ENCODE assay signal across 21 cellular contexts in the genomic region with DNA sequence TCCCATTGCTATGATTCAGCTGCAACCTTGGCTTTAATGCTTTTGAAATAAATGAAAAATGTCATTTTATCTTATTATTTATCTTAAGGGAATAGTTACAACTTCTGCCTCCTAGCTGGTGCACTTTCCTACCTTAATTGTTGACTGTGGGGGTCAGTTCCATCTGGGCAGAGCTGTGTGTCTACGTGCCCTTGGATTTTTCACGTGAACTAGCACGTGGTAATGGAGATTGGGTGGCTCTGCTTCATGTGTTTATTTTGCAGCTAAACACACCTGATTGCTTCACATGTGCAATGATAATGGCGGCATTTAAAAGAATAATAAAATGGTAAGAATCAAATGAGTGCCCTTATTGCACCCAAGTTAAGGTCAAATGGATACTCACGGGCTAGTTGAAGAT. TPM values are rescaled to one million over a fixed set of nuclear protein-coding genes. Genes with fewer than 3 reads are reported as not detected.
"Had no signal": no experiment of that assay in that cellular context is flagged by ENCODE, and none has a peak within 500 bp of the region (broad histone marks: within the 10 kb centered on the region; RNA-seq: fewer than 3 reads in every experiment).

No MANE protein-coding gene starts in this region.

- H3K9me2 ChIP-seq: SK-N-SH had no signal

- H3K36me3 ChIP-seq: MG63 had no signal

- ATAC-seq: Panc1, PC-3 had no signal

- H3K4me3 ChIP-seq: MG63 had no signal

- H3K4me2 ChIP-seq: SK-N-SH had no signal

- H3K9ac ChIP-seq: SK-N-SH had no signal

- DNase-seq: IMR-90, Karpas-422, KG1, MG63, NCI-H1092 treated with DMSO at 0.1 percent for 48 hours, NCI-H1436, NCI-H187, NCI-H2029, NCI-H2081 treated with DMSO at 0.1 percent for 48 hours, NCI-H2171, NCI-H226, NCI-H446, NCI-H510A, NCI-H524 treated with DMSO at 0.1 percent for 48 hours, NCI-H69, NCI-H774, PC-3, SHP77, SK-N-SH had no signal

- H3K9me3 ChIP-seq: MG63, SK-N-SH had no signal

- H3K27ac ChIP-seq: RWPE1 had no signal

- H3K27me3 ChIP-seq: MG63 had no signal

RNA-seq across cellular contexts. Expression of a gene that starts 10.6 kb away (rescaled TPM):
- polyA plus RNA-seq: SK-N-SH had no signal
